16 cellular contexts compared by ENCODE assay signal in genomic region chr10:34476607-34477006, GRCh38.
A peak's percentile ranks its signal among the peaks of the same experiment; 100 is the strongest.
DNase-seq lines count a peak whose midpoint lies in the region; ATAC-seq and TF ChIP-seq lines count a peak whose summit lies in the region.
"Had no signal": no experiment of that assay in that cellular context is flagged by ENCODE, and none has a peak within 500 bp of the region (broad histone marks: within the 10 kb centered on the region; RNA-seq: fewer than 3 reads in every experiment).

No MANE protein-coding gene starts in this region.

- DNase-seq in SK-N-SH (no peak), RWPE2 (ENCODE audit: low spot score) (no peak), epithelial cell of esophagus (ENCODE audit: low read depth) (peak; percentile 21), nephron progenitor cell (no peak), GM23338 (ENCODE audit: low spot score) (no peak)
- no peak for DNase-seq in CD8-positive, alpha-beta T cell
- DNase-seq: AML-193; CD4-positive, CD25-positive, alpha-beta regulatory T cell; DMS79; HCEC 1CT; HFFc6 had no signal

- no peaks in the 10 kb centered on the region for H3K27me3 ChIP-seq in SK-N-SH (ENCODE audit: insufficient read depth)
- H3K27me3 ChIP-seq in RWPE2 (ENCODE audit: insufficient read depth, poor library complexity, severe bottlenecking) = no peaks in the 10 kb centered on the region
- H3K27me3 ChIP-seq in CD8-positive, alpha-beta T cell (ENCODE audit: insufficient read depth, low read length) = no peaks in the 10 kb centered on the region
- no peaks in the 10 kb centered on the region for H3K27me3 ChIP-seq in GM23338 (ENCODE audit: insufficient read depth)
- H3K27me3 ChIP-seq: BLaER1 had no signal

- no peak for TF ChIP-seq RAD21 in SK-N-SH (IDR thresholded peaks at IDR 0.05; ENCODE audit: low read length)

- H3K4me1 ChIP-seq in SK-N-SH (ENCODE audit: control insufficient read depth in 1 of 2, insufficient read depth in 2 of 2, low read depth in 1 of 2, low read length in 1 of 2) = peaks cover 0 to 23% of the 10 kb centered on the region in 2 experiments; a peak in 2 of 4 replicates
- peaks cover 32% of the 10 kb centered on the region for H3K4me1 ChIP-seq in RWPE2 (ENCODE audit: insufficient read depth, poor library complexity, severe bottlenecking)
- no peaks in the 10 kb centered on the region for H3K4me1 ChIP-seq in CD8-positive, alpha-beta T cell (ENCODE audit: insufficient read depth, low read length)
- no peaks in the 10 kb centered on the region for H3K4me1 ChIP-seq in GM23338 (ENCODE audit: insufficient read depth)
- H3K4me1 ChIP-seq: BLaER1 had no signal

- peaks cover 10% of the 10 kb centered on the region for H3K4me1 Mint-ChIP-seq in nephron progenitor cell
- no peaks in the 10 kb centered on the region for H3K4me1 Mint-ChIP-seq in CD8-positive, alpha-beta T cell (ENCODE audit: low read depth)
- H3K4me1 Mint-ChIP-seq in GM23338 = peaks cover 10% of the 10 kb centered on the region
- H3K4me1 Mint-ChIP-seq: CD4-positive, CD25-positive, alpha-beta regulatory T cell had no signal

- ATAC-seq in SK-N-SH treated with all-trans-retinoic acid at 6 μM for 48 hours (no peak), RWPE2 (ENCODE audit: low read depth) (0 out of 3 replicates have a peak, but pooled peaks have one; percentile 26), HG03039 (IDR thresholded peaks at IDR 0.05; ENCODE audit: unreplicated experiment) (no peak), GM23338 (no peak)
- ATAC-seq in CD8-positive, alpha-beta T cell = no peak

- H3K36me3 Mint-ChIP-seq in nephron progenitor cell (ENCODE audit: low read depth) (no peaks in the 10 kb centered on the region), GM23338 (ENCODE audit: low read depth) (no peaks in the 10 kb centered on the region)
- H3K36me3 Mint-ChIP-seq in CD8-positive, alpha-beta T cell = no peaks in the 10 kb centered on the region
- H3K36me3 Mint-ChIP-seq: CD4-positive, CD25-positive, alpha-beta regulatory T cell had no signal

- no peak overlapping the region for H3K9ac ChIP-seq in SK-N-SH
- H3K9ac ChIP-seq: BLaER1 had no signal

- H3K27ac ChIP-seq in SK-N-SH (ENCODE audit: low read depth in 2 of 2, low read length in 1 of 2) (peak overlapping the region; percentile 71 to 81; a peak in 2 of 4 replicates), RWPE2 (ENCODE audit: poor library complexity, severe bottlenecking) (no peak overlapping the region), GM23338 (ENCODE audit: low read depth) (no peak overlapping the region)
- H3K27ac ChIP-seq in CD8-positive, alpha-beta T cell (ENCODE audit: low read depth, low read length) = no peak overlapping the region
- H3K27ac ChIP-seq: 22Rv1, BLaER1, HL-60 had no signal

- CTCF ChIA-PET in SK-N-SH (lab: Yijun Ruan, JAX) = no interaction called here
- CTCF ChIA-PET in CD8-positive, alpha-beta T cell (lab: Charles Lee) = no interaction called here

- POLR2A ChIA-PET in SK-N-SH (lab: Yijun Ruan, JAX) = no interaction called here
- POLR2A ChIA-PET in CD8-positive, alpha-beta T cell (lab: Charles Lee) = no interaction called here

- TF ChIP-seq CTCF in SK-N-SH (IDR thresholded peaks at IDR 0.05) (no peak), RWPE2 (IDR thresholded peaks at IDR 0.05; ENCODE audit: poor library complexity, severe bottlenecking) (no peak), epithelial cell of esophagus (IDR thresholded peaks at IDR 0.05; ENCODE audit: insufficient read depth, low read depth, low read length, missing control alignments) (no peak), nephron progenitor cell (IDR thresholded peaks at IDR 0.05) (no peak), GM23338 (conservative IDR thresholded peaks at IDR 0.05; ENCODE audit: low read depth in 2 of 2) (no peak)
- no peak for TF ChIP-seq CTCF in CD8-positive, alpha-beta T cell (IDR thresholded peaks at IDR 0.05)

- H3K36me3 ChIP-seq in SK-N-SH (replicated peaks in 1 of 2; ENCODE audit: control insufficient read depth in 1 of 2, insufficient read depth in 2 of 2, low read length in 1 of 2) = no peaks in the 10 kb centered on the region
- no peaks in the 10 kb centered on the region for H3K36me3 ChIP-seq in RWPE2 (ENCODE audit: low read depth)
- H3K36me3 ChIP-seq in CD8-positive, alpha-beta T cell (ENCODE audit: insufficient read depth, low read length) = no peaks in the 10 kb centered on the region
- no peaks in the 10 kb centered on the region for H3K36me3 ChIP-seq in GM23338 (ENCODE audit: insufficient read depth)
- H3K36me3 ChIP-seq: BLaER1 had no signal

- H3K4me3 Mint-ChIP-seq in nephron progenitor cell (no peak overlapping the region), GM23338 (no peak overlapping the region)
- H3K4me3 Mint-ChIP-seq in CD8-positive, alpha-beta T cell = no peak overlapping the region
- H3K4me3 Mint-ChIP-seq: CD4-positive, CD25-positive, alpha-beta regulatory T cell; HFFc6 had no signal

- intact Hi-C loops in CD8-positive, alpha-beta T cell (cut with DNase I, micrococcal nuclease) = no loop called here

- H3K79me2 ChIP-seq in SK-N-SH (ENCODE audit: insufficient read depth) (no peaks in the 10 kb centered on the region), GM23338 (replicated peaks; ENCODE audit: insufficient read depth) (no peaks in the 10 kb centered on the region)

- peak overlapping the region; percentile 29 for H3K27ac Mint-ChIP-seq in nephron progenitor cell
- H3K27ac Mint-ChIP-seq in CD8-positive, alpha-beta T cell = no peak overlapping the region
- no peak overlapping the region for H3K27ac Mint-ChIP-seq in GM23338
- H3K27ac Mint-ChIP-seq: CD4-positive, CD25-positive, alpha-beta regulatory T cell; HFFc6 had no signal

- H3K9me3 Mint-ChIP-seq in nephron progenitor cell = no peaks in the 10 kb centered on the region
- H3K9me3 Mint-ChIP-seq in CD8-positive, alpha-beta T cell = no peaks in the 10 kb centered on the region
- no peaks in the 10 kb centered on the region for H3K9me3 Mint-ChIP-seq in GM23338
- H3K9me3 Mint-ChIP-seq: CD4-positive, CD25-positive, alpha-beta regulatory T cell; HFFc6 had no signal

- no peak for TF ChIP-seq EP300 in SK-N-SH (IDR thresholded peaks at IDR 0.05; ENCODE audit: borderline replicate concordance in 1 of 2, low read depth in 1 of 2, low read length in 1 of 2)

- H3K4me3 ChIP-seq in SK-N-SH (ENCODE audit: low read depth in 2 of 2, low read length in 1 of 2) = no peak overlapping the region
- no peak overlapping the region for H3K4me3 ChIP-seq in RWPE2 (ENCODE audit: severe bottlenecking)
- H3K4me3 ChIP-seq in epithelial cell of esophagus (ENCODE audit: low read length) = no peak overlapping the region
- no peak overlapping the region for H3K4me3 ChIP-seq in CD8-positive, alpha-beta T cell (ENCODE audit: low read depth, low read length)
- H3K4me3 ChIP-seq in GM23338 = no peak overlapping the region
- H3K4me3 ChIP-seq: BLaER1 had no signal

- H3K27me3 Mint-ChIP-seq in nephron progenitor cell (ENCODE audit: low read depth, poor library complexity) = no peaks in the 10 kb centered on the region
- no peaks in the 10 kb centered on the region for H3K27me3 Mint-ChIP-seq in CD8-positive, alpha-beta T cell (ENCODE audit: low read depth)
- H3K27me3 Mint-ChIP-seq in GM23338 (ENCODE audit: insufficient read depth, low read depth, poor library complexity) = no peaks in the 10 kb centered on the region
- H3K27me3 Mint-ChIP-seq: CD4-positive, CD25-positive, alpha-beta regulatory T cell had no signal

- H3F3A ChIP-seq in SK-N-SH (replicated peaks; ENCODE audit: insufficient read depth) (peaks cover 8% of the 10 kb centered on the region), GM23338 (replicated peaks; ENCODE audit: low read depth) (no peaks in the 10 kb centered on the region)

- H3K9me3 ChIP-seq in SK-N-SH (no peaks in the 10 kb centered on the region), RWPE2 (ENCODE audit: severe bottlenecking) (no peaks in the 10 kb centered on the region)
- no peaks in the 10 kb centered on the region for H3K9me3 ChIP-seq in CD8-positive, alpha-beta T cell (ENCODE audit: low read length)
- H3K9me3 ChIP-seq: BLaER1 had no signal

- H4K20me1 ChIP-seq in SK-N-SH (ENCODE audit: insufficient read depth) (no peaks in the 10 kb centered on the region), GM23338 (replicated peaks; ENCODE audit: insufficient read depth) (no peaks in the 10 kb centered on the region)

- H2AFZ ChIP-seq in SK-N-SH (ENCODE audit: low read depth) (no peak overlapping the region), GM23338 (no peak overlapping the region)

- H3K9me2 ChIP-seq in SK-N-SH (no peaks in the 10 kb centered on the region), GM23338 (ENCODE audit: insufficient read depth) (no peaks in the 10 kb centered on the region)

- WGBS in SK-N-SH (ENCODE audit: low lambda C conversion rate) = 93% methylated on average over 3 of the region's 3 CpGs

- H3K4me2 ChIP-seq in SK-N-SH (no peak overlapping the region), GM23338 (no peak overlapping the region)
- H3K4me2 ChIP-seq: BLaER1 had no signal

TF ChIP-seq in SK-N-SH, 30 proteins besides CTCF, POLR2A, EP300 and RAD21 (continues in another document):
- TF ChIP-seq MEF2A (IDR thresholded peaks at IDR 0.05; ENCODE audit: borderline replicate concordance, low read depth) (no peak), SMC3 (IDR thresholded peaks at IDR 0.05; ENCODE audit: low read depth, low read length) (no peak)

TF ChIP-seq in SK-N-SH treated with all-trans-retinoic acid at 6 μM for 48 hours, 23 proteins besides CTCF, POLR2A, EP300 and RAD21 (continues in another document):
- no peak for TF ChIP-seq RARB (CRISPR knock-in tag; IDR thresholded peaks at IDR 0.05)
- TF ChIP-seq ZFP3 (CRISPR knock-in tag; IDR thresholded peaks at IDR 0.05) = no peak

TF ChIP-seq in GM23338, 12 proteins besides CTCF, POLR2A, EP300 and RAD21 (continues in another document):
- TF ChIP-seq ZNF114 (CRISPR knock-in tag; IDR thresholded peaks at IDR 0.05) (no peak), EZH2 (IDR thresholded peaks at IDR 0.05; ENCODE audit: low read depth, unreplicated experiment) (no peak), STAT1 (IDR thresholded peaks at IDR 0.05; ENCODE audit: unreplicated experiment) (no peak), POLR2AphosphoS5 (IDR thresholded peaks at IDR 0.05; ENCODE audit: low read depth) (no peak), ZNF331 (CRISPR knock-in tag; IDR thresholded peaks at IDR 0.05; ENCODE audit: low read depth) (no peak), JUNB (IDR thresholded peaks at IDR 0.05; ENCODE audit: unreplicated experiment) (no peak), NANOG (IDR thresholded peaks at IDR 0.05; ENCODE audit: borderline replicate concordance) (no peak), CREB1 (CRISPR knock-in tag; IDR thresholded peaks at IDR 0.05; ENCODE audit: low read depth) (no peak), ETS1 (IDR thresholded peaks at IDR 0.05) (no peak), EZH2phosphoT487 (IDR thresholded peaks at IDR 0.05; ENCODE audit: unreplicated experiment) (no peak)

Comparison
In these comparisons a context has a peak if more than half of its experiments do, and no peak if none do; other contexts are left out.
1. H3K27ac ChIP-seq: peak in SK-N-SH (2 of 2); none in RWPE2 (single experiment), CD8-positive, alpha-beta T cell (single experiment) and GM23338 (single experiment).